In genomic region chr11:120448240-120448639, GRCh38 we compare ENCODE assay signal across 24 cellular contexts.
"Had no signal": no experiment of that assay in that cellular context is flagged by ENCODE, and none has a peak within 500 bp of the region (broad histone marks: within the 10 kb centered on the region; RNA-seq: fewer than 3 reads in every experiment).

No MANE protein-coding gene starts in this region.

- H3K27me3 ChIP-seq: dorsolateral prefrontal cortex, esophagus muscularis mucosa, foreskin keratinocyte, gastroesophageal sphincter, heart right ventricle, left lung had no signal

- FAIRE-seq: colon, endothelial cell of umbilical vein, frontal cortex, islet of Langerhans, keratinocyte had no signal

- H3K4me1 ChIP-seq: esophagus muscularis mucosa, foreskin keratinocyte, gastroesophageal sphincter, heart right ventricle, left lung, lower lobe of right lung had no signal

- DNase-seq: dermis blood vessel endothelial cell; dorsolateral prefrontal cortex; effector CD4-positive, alpha-beta T cell; effector memory CD4-positive, alpha-beta T cell; foreskin keratinocyte; glutamatergic neuron; head of caudate nucleus; heart right ventricle; hippocampal formation; left cardiac atrium; left lung; left ventricle myocardium superior; lower lobe of right lung; mesenchymal stem cell; mucosa of descending colon; naive B cell had no signal

- H3K27ac ChIP-seq: coronary artery, dorsolateral prefrontal cortex, esophagus muscularis mucosa, foreskin keratinocyte, gastroesophageal sphincter, heart right ventricle, left lung, lower lobe of right lung had no signal

- ATAC-seq: foreskin keratinocyte, gastroesophageal sphincter, heart right ventricle, left cardiac atrium, left lung, left ventricle myocardium superior, lower lobe of right lung, mucosa of descending colon had no signal

- H3K9me3 ChIP-seq: esophagus muscularis mucosa, gastroesophageal sphincter, heart right ventricle, left lung, lower lobe of right lung, mucosa of descending colon had no signal

- H3K4me3 ChIP-seq: coronary artery, dorsolateral prefrontal cortex, esophagus muscularis mucosa, gastroesophageal sphincter, heart right ventricle, left lung, lower lobe of right lung, mucosa of descending colon had no signal
